19 cellular contexts compared by ENCODE assay signal in genomic region chr22:27561301-27561820, GRCh38.
"Had no signal": no experiment of that assay in that cellular context is flagged by ENCODE, and none has a peak within 500 bp of the region (broad histone marks: within the 10 kb centered on the region; RNA-seq: fewer than 3 reads in every experiment).

No MANE protein-coding gene starts in this region.

- H3K4me3 ChIP-seq: dorsolateral prefrontal cortex, gastrocnemius medialis, heart left ventricle, pancreas, spleen, upper lobe of right lung had no signal

- H3K36me3 ChIP-seq: gastrocnemius medialis, heart left ventricle, pancreas, spleen, upper lobe of right lung had no signal

- H3K36me3 Mint-ChIP-seq: activated CD4-positive, alpha-beta memory T cell treated with anti-CD3 and anti-CD28 coated beads for 36 hours; activated naive CD8-positive, alpha-beta T cell treated with anti-CD3 and anti-CD28 coated beads for 36 hours; immature natural killer cell; stimulated activated naive B cell treated with anti-CD40 and anti-IgM and Interleukin-4, amounts not matched to agents 10 μg/mL and 1 μg/mL and 100 μg/mL, for 72 hours had no signal

- H3K4me1 Mint-ChIP-seq: activated CD4-positive, alpha-beta T cell treated with anti-CD3 and anti-CD28 coated beads for 36 hours; activated naive CD8-positive, alpha-beta T cell treated with anti-CD3 and anti-CD28 coated beads for 36 hours; immature natural killer cell; stimulated activated naive B cell treated with anti-CD40 and anti-IgM and Interleukin-4, amounts not matched to agents 10 μg/mL and 1 μg/mL and 100 μg/mL, for 72 hours had no signal

- H3K27ac ChIP-seq: dorsolateral prefrontal cortex, epithelial cell of prostate, gastrocnemius medialis, heart left ventricle, pancreas, spleen, upper lobe of right lung had no signal

- DNase-seq: activated CD4-positive, alpha-beta memory T cell treated with anti-CD3 and anti-CD28 coated beads for 36 hours; activated CD4-positive, alpha-beta T cell treated with anti-CD3 and anti-CD28 coated beads for 36 hours; activated naive CD8-positive, alpha-beta T cell treated with anti-CD3 and anti-CD28 coated beads for 36 hours; activated T-cell treated with anti-CD3 and anti-CD28 coated beads for 4 hours; amniotic stem cell; dorsolateral prefrontal cortex; gastrocnemius medialis; heart left ventricle; immature natural killer cell; kidney glomerular epithelial cell; left ventricle myocardium superior; pancreas; spleen; stimulated activated CD4-positive, alpha-beta T cell treated with anti-CD3 and anti-CD28 coated beads, Interleukin-4, amount 100 ng/mL, for 4 hours; stimulated activated naive B cell treated with anti-CD40 and anti-IgM and Interleukin-4, amounts not matched to agents 10 μg/mL and 1 μg/mL and 100 μg/mL, for 72 hours; SW 1271; T-helper 2 cell; upper lobe of right lung had no signal

- H3K27ac Mint-ChIP-seq: activated CD4-positive, alpha-beta memory T cell treated with anti-CD3 and anti-CD28 coated beads for 36 hours; activated CD4-positive, alpha-beta T cell treated with anti-CD3 and anti-CD28 coated beads for 36 hours; activated naive CD8-positive, alpha-beta T cell treated with anti-CD3 and anti-CD28 coated beads for 36 hours; immature natural killer cell; stimulated activated naive B cell treated with anti-CD40 and anti-IgM and Interleukin-4, amounts not matched to agents 10 μg/mL and 1 μg/mL and 100 μg/mL, for 72 hours had no signal

- H3K9me3 Mint-ChIP-seq: activated CD4-positive, alpha-beta memory T cell treated with anti-CD3 and anti-CD28 coated beads for 36 hours; activated naive CD8-positive, alpha-beta T cell treated with anti-CD3 and anti-CD28 coated beads for 36 hours had no signal

- H3K4me1 ChIP-seq: gastrocnemius medialis, heart left ventricle, pancreas, spleen, upper lobe of right lung had no signal

- H3K4me3 Mint-ChIP-seq: activated CD4-positive, alpha-beta memory T cell treated with anti-CD3 and anti-CD28 coated beads for 36 hours; activated CD4-positive, alpha-beta T cell treated with anti-CD3 and anti-CD28 coated beads for 36 hours; activated naive CD8-positive, alpha-beta T cell treated with anti-CD3 and anti-CD28 coated beads for 36 hours; immature natural killer cell; stimulated activated naive B cell treated with anti-CD40 and anti-IgM and Interleukin-4, amounts not matched to agents 10 μg/mL and 1 μg/mL and 100 μg/mL, for 72 hours had no signal

- H3K27me3 ChIP-seq: gastrocnemius medialis, heart left ventricle, pancreas, upper lobe of right lung had no signal

- H3K27me3 Mint-ChIP-seq: activated CD4-positive, alpha-beta memory T cell treated with anti-CD3 and anti-CD28 coated beads for 36 hours had no signal

- H3K9me3 ChIP-seq: gastrocnemius medialis, pancreas, upper lobe of right lung had no signal
